ENCODE assay signal across 1 cellular context in the genomic region with DNA sequence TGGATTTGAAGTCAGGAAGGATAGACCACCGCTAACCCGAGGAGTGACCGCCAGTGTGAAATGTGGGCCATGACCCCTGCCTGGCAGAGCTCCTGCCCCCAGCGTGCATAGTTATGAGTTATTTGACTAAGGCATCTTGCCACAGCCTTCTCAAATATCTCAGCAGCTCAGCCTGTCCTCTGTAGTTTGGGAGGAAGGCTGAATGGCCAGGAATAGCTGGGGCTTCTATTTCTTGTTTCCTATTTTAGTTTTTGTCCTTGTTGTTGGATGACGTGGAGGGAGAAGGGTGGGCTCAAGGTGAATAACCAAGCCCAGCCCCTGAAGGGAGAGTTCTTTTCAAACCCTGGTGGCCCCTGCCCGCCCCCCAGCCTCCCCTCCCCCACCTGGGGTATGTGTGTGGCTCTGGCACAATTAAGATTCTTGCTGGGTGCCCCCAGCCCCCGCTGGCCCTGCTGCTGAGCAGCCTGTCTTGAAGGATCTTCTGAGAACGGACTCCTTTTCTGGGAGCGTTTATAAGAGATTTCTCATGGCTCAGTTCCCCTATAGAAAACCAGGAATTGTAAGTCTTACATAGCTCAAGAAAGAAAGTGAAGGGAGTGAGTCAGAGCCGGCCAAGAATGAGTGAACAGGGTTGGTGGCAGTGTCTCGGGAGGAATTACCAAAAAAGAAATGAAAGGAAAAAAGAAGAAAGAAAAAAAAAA.
TF ChIP-seq lines count a peak whose summit lies in the region.

No MANE protein-coding gene starts in this region.

TF ChIP-seq in H1, 55 proteins besides CTCF, POLR2A, EP300 and RAD21:
- TF ChIP-seq, protein P1, sequence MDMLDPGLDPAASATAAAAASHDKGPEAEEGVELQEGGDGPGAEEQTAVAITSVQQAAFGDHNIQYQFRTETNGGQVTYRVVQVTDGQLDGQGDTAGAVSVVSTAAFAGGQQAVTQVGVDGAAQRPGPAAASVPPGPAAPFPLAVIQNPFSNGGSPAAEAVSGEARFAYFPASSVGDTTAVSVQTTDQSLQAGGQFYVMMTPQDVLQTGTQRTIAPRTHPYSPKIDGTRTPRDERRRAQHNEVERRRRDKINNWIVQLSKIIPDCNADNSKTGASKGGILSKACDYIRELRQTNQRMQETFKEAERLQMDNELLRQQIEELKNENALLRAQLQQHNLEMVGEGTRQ (IDR thresholded peaks at IDR 0.05; ENCODE audit: low read length), result no peak
- 0 out of 2 replicates have a peak, but pooled peaks have one; percentile 39 for TF ChIP-seq TEAD4 (IDR thresholded peaks at IDR 0.05; ENCODE audit: low read depth, low read length)
- no peak for TF ChIP-seq SIN3A (conservative IDR thresholded peaks at IDR 0.05 in 1 of 2, IDR thresholded peaks at IDR 0.05 in 1 of 2; ENCODE audit: low read depth in 1 of 2, low read length in 2 of 2)
- TF ChIP-seq TCF12 (IDR thresholded peaks at IDR 0.05; ENCODE audit: low read depth, low read length), result no peak
TF ChIP-seq in H1: peak in this region for 1.
